ENCODE assay signal across 9 cellular contexts in genomic region chr7:157690058-157690832, GRCh38.
A peak's percentile ranks its signal among the peaks of the same experiment; 100 is the strongest.
DNase-seq lines count a peak whose midpoint lies in the region; ATAC-seq and TF ChIP-seq lines count a peak whose summit lies in the region.
"Had no signal": no experiment of that assay in that cellular context is flagged by ENCODE, and none has a peak within 500 bp of the region (broad histone marks: within the 10 kb centered on the region; RNA-seq: fewer than 3 reads in every experiment).

No MANE protein-coding gene starts in this region.

- peak; percentile 17 for DNase-seq in Calu3
- peak; percentile 64 for DNase-seq in NCI-H1092 treated with DMSO at 0.1 percent for 48 hours (lab: John Stamatoyannopoulos, UW)
- DNase-seq in effector memory CD4-positive, alpha-beta T cell, result no peak
- peak; percentile 75 for DNase-seq in posterior vena cava (ENCODE audit: low spot score)
- DNase-seq in HuH-7.5 (ENCODE audit: low spot score), result no peak

- H3K4me1 Mint-ChIP-seq in Calu3 (ENCODE audit: low read depth, unreplicated experiment), result no peaks in the 10 kb centered on the region

- no peaks in the 10 kb centered on the region for H3K27me3 Mint-ChIP-seq in Calu3 (ENCODE audit: unreplicated experiment)

- H3K27ac ChIP-seq in effector memory CD4-positive, alpha-beta T cell (ENCODE audit: insufficient read depth, low read length, poor library complexity, severe bottlenecking), result no peak overlapping the region
- H3K27ac ChIP-seq: epithelial cell of prostate had no signal

- no TSS peak for BruUV-seq in Calu3 (replicated peaks; lab: Mats Ljungman, UMichigan)

- H3K9me3 Mint-ChIP-seq in Calu3 (ENCODE audit: low read depth, unreplicated experiment), result no peaks in the 10 kb centered on the region

- H3K27ac Mint-ChIP-seq in Calu3 (ENCODE audit: unreplicated experiment), result no peak overlapping the region

- ATAC-seq in HG02610 (IDR thresholded peaks at IDR 0.05; ENCODE audit: unreplicated experiment), result no peak
- ATAC-seq in HG03432 (IDR thresholded peaks at IDR 0.05; ENCODE audit: unreplicated experiment), result no peak
- ATAC-seq in HG03159 (IDR thresholded peaks at IDR 0.05; ENCODE audit: unreplicated experiment), result no peak

- no peak for TF ChIP-seq CTCF in Calu3 (IDR thresholded peaks at IDR 0.05; ENCODE audit: unreplicated experiment)

- peaks cover 73% of the 10 kb centered on the region for H3K27me3 ChIP-seq in effector memory CD4-positive, alpha-beta T cell (replicated peaks; ENCODE audit: control insufficient read depth, insufficient read depth, low read length, poor library complexity, severe bottlenecking)

- H3K36me3 ChIP-seq in effector memory CD4-positive, alpha-beta T cell (ENCODE audit: control insufficient read depth, insufficient read depth, low read length), result no peaks in the 10 kb centered on the region

- CTCF ChIA-PET in Calu3 (lab: Charles Lee), result no interaction called here

- no peaks in the 10 kb centered on the region for H3K9me3 ChIP-seq in effector memory CD4-positive, alpha-beta T cell (ENCODE audit: control insufficient read depth, low read length)

- H3K36me3 Mint-ChIP-seq in Calu3 (ENCODE audit: insufficient read depth, unreplicated experiment), result peaks cover 8% of the 10 kb centered on the region

- H3K4me3 Mint-ChIP-seq in Calu3 (ENCODE audit: low read depth, unreplicated experiment), result peak overlapping the region; percentile 48

- intact Hi-C loops in Calu3 (cut with micrococcal nuclease; ENCODE audit: unreplicated experiment), result no loop called here
- intact Hi-C loops in posterior vena cava (cut with DNase I), result no loop called here

- H3K4me1 ChIP-seq in effector memory CD4-positive, alpha-beta T cell (ENCODE audit: control insufficient read depth, insufficient read depth, low read length, poor library complexity, severe bottlenecking), result peaks cover 47% of the 10 kb centered on the region

- peak overlapping the region; percentile 32 for H3K4me3 ChIP-seq in effector memory CD4-positive, alpha-beta T cell (ENCODE audit: insufficient read depth, low read depth, low read length, poor library complexity, severe bottlenecking)

Comparison
In these comparisons a context has a peak if more than half of its experiments do, and no peak if none do; other contexts are left out.
1. DNase-seq: peak in Calu3 (single experiment), NCI-H1092 treated with DMSO at 0.1 percent for 48 hours (single experiment) and posterior vena cava (single experiment); none in effector memory CD4-positive, alpha-beta T cell (0 of 3) and HuH-7.5 (single experiment).